ENCODE assay signal across 23 cellular contexts in the genomic region with DNA sequence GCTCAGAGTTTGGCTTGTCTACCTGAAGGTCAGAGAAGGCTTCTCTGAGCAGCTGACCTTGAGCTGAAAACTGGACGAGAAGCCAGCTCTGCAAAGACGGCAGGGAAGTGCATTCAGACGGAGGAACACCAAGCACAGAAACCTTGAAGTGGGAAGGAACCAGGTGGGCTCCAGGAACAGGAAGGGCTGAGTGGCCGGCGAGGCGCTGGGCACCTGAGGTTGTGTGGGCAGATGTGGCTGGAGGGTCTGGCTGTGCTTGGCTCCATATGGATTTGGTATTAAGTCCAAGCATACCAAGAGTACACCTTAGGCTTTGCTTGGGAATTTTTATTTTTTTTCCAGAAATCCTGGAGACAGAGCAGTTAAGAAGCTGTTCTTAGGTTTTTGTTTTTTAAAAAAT.
A peak's percentile ranks its signal among the peaks of the same experiment; 100 is the strongest.
DNase-seq lines count a peak whose midpoint lies in the region; FAIRE-seq and TF ChIP-seq lines count a peak whose summit lies in the region.
"Had no signal": no experiment of that assay in that cellular context is flagged by ENCODE, and none has a peak within 500 bp of the region (broad histone marks: within the 10 kb centered on the region; RNA-seq: fewer than 3 reads in every experiment).

No MANE protein-coding gene starts in this region.

- H2BK5ac ChIP-seq in H9 (ENCODE audit: insufficient read length, low read length): no peak overlapping the region
- no peak overlapping the region for H2BK5ac ChIP-seq in trophoblast cell (ENCODE audit: low read depth, low read length, poor library complexity)

- H4K5ac ChIP-seq in H9 (ENCODE audit: insufficient read length, low read depth, low read length): no peak overlapping the region

- no CpG with 5 or more reads among the region's 6 CpGs for WGBS in H9 (ENCODE audit: extremely low coverage, insufficient read length, low lambda C conversion rate)
- no CpG with 5 or more reads among the region's 6 CpGs for WGBS in trophoblast cell (ENCODE audit: extremely low coverage, insufficient coverage, insufficient read length)

- H3K23me2 ChIP-seq in H9 (ENCODE audit: insufficient read length, low read depth, low read length, poor library complexity, severe bottlenecking): no peaks in the 10 kb centered on the region

- no peak overlapping the region for H3K4me2 ChIP-seq in H9 (ENCODE audit: insufficient read depth, insufficient read length, low read length)
- no peak overlapping the region for H3K4me2 ChIP-seq in astrocyte (ENCODE audit: low read length)
- no peak overlapping the region for H3K4me2 ChIP-seq in trophoblast cell (ENCODE audit: low read length)

- H2BK15ac ChIP-seq in H9 (ENCODE audit: low read depth, low read length): 0 out of 2 replicates have a peak overlapping the region, but pooled peaks have one; percentile 77

- H2BK12ac ChIP-seq in H9 (ENCODE audit: insufficient read length, low read depth, low read length) (peak overlapping the region; percentile 6), trophoblast cell (ENCODE audit: low read length) (peak overlapping the region; percentile 5)

- H3K4me1 Mint-ChIP-seq in H9 (peaks cover 15 to 22% of the 10 kb centered on the region in 2 experiments), astrocyte (ENCODE audit: low read depth, unreplicated experiment) (peaks cover 27% of the 10 kb centered on the region)
- peaks cover 10 to 23% (median 23%) of the 10 kb centered on the region in 3 donors for H3K4me1 Mint-ChIP-seq in CD8-positive, alpha-beta memory T cell
- H3K4me1 Mint-ChIP-seq: stimulated activated memory B cell treated with anti-CD40 and anti-IgM and Interleukin-4, amounts not matched to agents 10 μg/mL and 1 μg/mL and 100 μg/mL, for 72 hours had no signal

- H3K14ac ChIP-seq in H9 (ENCODE audit: insufficient read depth, low read length): peak overlapping the region; percentile 26
- no peak overlapping the region for H3K14ac ChIP-seq in trophoblast cell (ENCODE audit: low read length)

- FAIRE-seq in astrocyte (lab: Jason Lieb, UNC): no peak
- FAIRE-seq: GM12878 had no signal

- H3T11ph ChIP-seq in H9 (ENCODE audit: low read length): no peak overlapping the region

- H3K56ac ChIP-seq in H9 (ENCODE audit: insufficient read length, low read depth, low read length): no peak overlapping the region

- H3K9ac ChIP-seq in H9 (ENCODE audit: extremely low read depth, insufficient read length, low read length): no peak overlapping the region
- H3K9ac ChIP-seq in astrocyte (ENCODE audit: low read length): peak overlapping the region; percentile 47
- H3K9ac ChIP-seq in trophoblast cell (ENCODE audit: low read length): no peak overlapping the region

- TF ChIP-seq CTCF in H9 (conservative IDR thresholded peaks at IDR 0.05) (no peak), astrocyte (IDR thresholded peaks at IDR 0.05; ENCODE audit: insufficient read depth, low read depth, low read length) (no peak)

- H3K79me1 ChIP-seq in H9 (ENCODE audit: insufficient read depth, low read depth, low read length, poor library complexity, severe bottlenecking) (no peaks in the 10 kb centered on the region), trophoblast cell (ENCODE audit: low read length) (peaks cover 7% of the 10 kb centered on the region)

- no peak overlapping the region for H4K8ac ChIP-seq in H9 (replicated peaks; ENCODE audit: insufficient read length, low read depth, low read length)
- no peak overlapping the region for H4K8ac ChIP-seq in trophoblast cell (ENCODE audit: low read depth, low read length)

- POLR2A ChIA-PET in CD8-positive, alpha-beta memory T cell (lab: Charles Lee): no interaction called here

- H3K27ac Mint-ChIP-seq in H9 (no peak overlapping the region; a peak in 1 of 7 replicates), astrocyte (ENCODE audit: unreplicated experiment) (peak overlapping the region; percentile 79)
- H3K27ac Mint-ChIP-seq in CD8-positive, alpha-beta memory T cell: peak overlapping the region in 1 of 8 donors; percentile 89
- H3K27ac Mint-ChIP-seq: activated CD4-positive, alpha-beta T cell treated with anti-CD3 and anti-CD28 coated beads for 36 hours; natural killer cell; stimulated activated memory B cell treated with anti-CD40 and anti-IgM and Interleukin-4, amounts not matched to agents 10 μg/mL and 1 μg/mL and 100 μg/mL, for 72 hours had no signal

- DNase-seq in H9 (no peak), astrocyte (ENCODE audit: low read depth) (no peak), islet precursor cell (peak; percentile 64), trophoblast cell (no peak), anterior cingulate cortex (lab: John Stamatoyannopoulos, UW) (no peak), HT-29 (ENCODE audit: low spot score) (no peak)
- DNase-seq in effector CD4-positive, alpha-beta T cell: no peak
- no peak for DNase-seq in CD8-positive, alpha-beta memory T cell
- DNase-seq: activated CD4-positive, alpha-beta T cell treated with anti-CD3 and anti-CD28 coated beads for 36 hours; activated CD8-positive, alpha-beta memory T cell treated with anti-CD3 and anti-CD28 coated beads for 24 hours; activated naive CD4-positive, alpha-beta T cell; activated T-cell treated with anti-CD3 and anti-CD28 coated beads, Interleukin-2, amount 50 U/mL, for 4 hours; amniotic stem cell; DMS79 treated with DMSO at 0.1 percent for 48 hours; gastrocnemius medialis; Kasumi-1; natural killer cell; NCI-H187; NCI-H69; SHP77; stimulated activated CD4-positive, alpha-beta T cell treated with anti-CD3 and anti-CD28 coated beads, Interleukin-2, amount 100 ng/mL, for 24 hours had no signal

- H3K27me3 ChIP-seq in H9 (ENCODE audit: insufficient read depth, low read length) (no peaks in the 10 kb centered on the region), astrocyte (ENCODE audit: insufficient read depth, low read length) (no peaks in the 10 kb centered on the region), trophoblast cell (ENCODE audit: insufficient read depth, low read length) (no peaks in the 10 kb centered on the region)
- H3K27me3 ChIP-seq in CD8-positive, alpha-beta memory T cell (ENCODE audit: insufficient read depth, low read length, poor library complexity, severe bottlenecking): no peaks in the 10 kb centered on the region
- H3K27me3 ChIP-seq: gastrocnemius medialis had no signal

- H3K23ac ChIP-seq in H9 (ENCODE audit: insufficient read length, low read depth, low read length) (no peak overlapping the region), trophoblast cell (ENCODE audit: low read length) (no peak overlapping the region)

- no peak overlapping the region for H2AK5ac ChIP-seq in H9 (ENCODE audit: insufficient read length, low read length)
- no peak overlapping the region for H2AK5ac ChIP-seq in trophoblast cell (ENCODE audit: low read length)

- no peak overlapping the region for H3K4ac ChIP-seq in H9 (ENCODE audit: low read depth, low read length)
- H3K4ac ChIP-seq in trophoblast cell (ENCODE audit: low read depth, low read length): no peak overlapping the region

- H3K4me3 Mint-ChIP-seq in H9: no peak overlapping the region
- H3K4me3 Mint-ChIP-seq in astrocyte (ENCODE audit: unreplicated experiment): no peak overlapping the region
- H3K4me3 Mint-ChIP-seq in CD8-positive, alpha-beta memory T cell: peak overlapping the region in 1 of 7 donors; percentile 37
- H3K4me3 Mint-ChIP-seq: activated CD4-positive, alpha-beta T cell treated with anti-CD3 and anti-CD28 coated beads for 36 hours; activated T-cell treated with anti-CD3 and anti-CD28 coated beads, Interleukin-2, amount 50 U/mL, for 4 hours; natural killer cell; stimulated activated memory B cell treated with anti-CD40 and anti-IgM and Interleukin-4, amounts not matched to agents 10 μg/mL and 1 μg/mL and 100 μg/mL, for 72 hours had no signal

- no peaks in the 10 kb centered on the region for H3K36me3 Mint-ChIP-seq in H9 (ENCODE audit: insufficient read depth in 1 of 3, low read depth in 3 of 3)
- peaks cover 4% of the 10 kb centered on the region for H3K36me3 Mint-ChIP-seq in astrocyte (ENCODE audit: low read depth, unreplicated experiment)
- H3K36me3 Mint-ChIP-seq in CD8-positive, alpha-beta memory T cell: peaks cover 0 to 5% (median 0%) of the 10 kb centered on the region in 3 donors
- H3K36me3 Mint-ChIP-seq: natural killer cell had no signal

- H3K36me3 ChIP-seq in astrocyte (ENCODE audit: insufficient read depth, low read length) (no peaks in the 10 kb centered on the region), trophoblast cell (ENCODE audit: control insufficient read depth in 1 of 2, insufficient read depth in 2 of 2, low read length in 2 of 2) (no peaks in the 10 kb centered on the region)
- H3K36me3 ChIP-seq in CD8-positive, alpha-beta memory T cell (ENCODE audit: insufficient read depth, low read length): no peaks in the 10 kb centered on the region
- H3K36me3 ChIP-seq: gastrocnemius medialis had no signal

- CTCF ChIA-PET in CD8-positive, alpha-beta memory T cell (lab: Charles Lee): interaction anchor here (2.7 kb wide), 1 partner anchor 33 kb away, joined by 7 read pairs; no protein-coding TSS in a partner anchor

- H3K79me2 ChIP-seq in H9 (ENCODE audit: insufficient read depth, low read length) (no peaks in the 10 kb centered on the region), astrocyte (ENCODE audit: insufficient read depth, low read length) (no peaks in the 10 kb centered on the region), trophoblast cell (ENCODE audit: control insufficient read depth, insufficient read depth, low read length, poor library complexity) (no peaks in the 10 kb centered on the region)

- no peak overlapping the region for H2BK20ac ChIP-seq in H9 (ENCODE audit: low read depth, low read length, poor library complexity, severe bottlenecking)

- no peak overlapping the region for H4K12ac ChIP-seq in trophoblast cell (ENCODE audit: low read depth, low read length)

- H2BK120ac ChIP-seq in H9 (ENCODE audit: low read depth, low read length, poor library complexity, severe bottlenecking): no peak overlapping the region
- peak overlapping the region; percentile 2 for H2BK120ac ChIP-seq in trophoblast cell (ENCODE audit: insufficient read depth, low read length, poor library complexity)

- no peaks in the 10 kb centered on the region for H3K4me1 ChIP-seq in H9 (ENCODE audit: insufficient read depth, low read length)
- H3K4me1 ChIP-seq in astrocyte (ENCODE audit: insufficient read depth, low read length): peaks cover 36% of the 10 kb centered on the region
- H3K4me1 ChIP-seq in trophoblast cell (ENCODE audit: control insufficient read depth in 1 of 2, insufficient read depth in 2 of 2, low read length in 2 of 2): peaks cover 14 to 16% of the 10 kb centered on the region in 2 experiments
- H3K4me1 ChIP-seq in CD8-positive, alpha-beta memory T cell (ENCODE audit: insufficient read depth, low read length): peaks cover 6% of the 10 kb centered on the region

- H3K18ac ChIP-seq in H9 (ENCODE audit: insufficient read length, low read depth, low read length) (no peak overlapping the region), trophoblast cell (ENCODE audit: low read length) (peak overlapping the region; percentile 48)

- H3K27ac ChIP-seq in H9 (ENCODE audit: insufficient read length, low read depth, low read length) (no peak overlapping the region), astrocyte (ENCODE audit: low read depth, low read length) (no peak overlapping the region), trophoblast cell (ENCODE audit: low read depth, low read length) (no peak overlapping the region)
- no peak overlapping the region for H3K27ac ChIP-seq in CD8-positive, alpha-beta memory T cell (ENCODE audit: low read depth, low read length)
- H3K27ac ChIP-seq: gastrocnemius medialis had no signal

- no peaks in the 10 kb centered on the region for H3K9me3 ChIP-seq in H9 (ENCODE audit: control insufficient read depth, low read depth, low read length)
- H3K9me3 ChIP-seq in astrocyte (ENCODE audit: insufficient read depth, low read depth, low read length): no peaks in the 10 kb centered on the region
- H3K9me3 ChIP-seq in trophoblast cell (ENCODE audit: insufficient read depth, low read depth, low read length): no peaks in the 10 kb centered on the region
- H3K9me3 ChIP-seq in CD8-positive, alpha-beta memory T cell (ENCODE audit: low read length): no peaks in the 10 kb centered on the region
- H3K9me3 ChIP-seq: gastrocnemius medialis had no signal

- H4K20me1 ChIP-seq in H9 (ENCODE audit: control insufficient read depth, insufficient read depth, insufficient read length) (no peaks in the 10 kb centered on the region), astrocyte (ENCODE audit: insufficient read depth, low read length) (no peaks in the 10 kb centered on the region)

- H3K9me3 Mint-ChIP-seq in H9: no peaks in the 10 kb centered on the region; a peak in 1 of 5 replicates
- peaks cover 10% of the 10 kb centered on the region for H3K9me3 Mint-ChIP-seq in astrocyte (ENCODE audit: unreplicated experiment)
- H3K9me3 Mint-ChIP-seq in CD8-positive, alpha-beta memory T cell: no peaks in the 10 kb centered on the region
- H3K9me3 Mint-ChIP-seq: activated T-cell treated with anti-CD3 and anti-CD28 coated beads, Interleukin-2, amount 50 U/mL, for 4 hours; natural killer cell had no signal

- H3K27me3 Mint-ChIP-seq in H9 (ENCODE audit: low read depth) (peaks cover 10% of the 10 kb centered on the region), astrocyte (ENCODE audit: low read depth, unreplicated experiment) (no peaks in the 10 kb centered on the region)
- H3K27me3 Mint-ChIP-seq in CD8-positive, alpha-beta memory T cell: peaks cover 2 to 10% of the 10 kb centered on the region in 2 donors
- H3K27me3 Mint-ChIP-seq: activated CD4-positive, alpha-beta T cell treated with anti-CD3 and anti-CD28 coated beads for 36 hours had no signal

- no peak overlapping the region for H2AFZ ChIP-seq in H9 (ENCODE audit: low read length)
- peak overlapping the region; percentile 38 for H2AFZ ChIP-seq in astrocyte (ENCODE audit: low read depth, low read length)
- H2AFZ ChIP-seq in trophoblast cell (ENCODE audit: insufficient read depth, low read length, poor library complexity): no peak overlapping the region

- H3K4me3 ChIP-seq in astrocyte (ENCODE audit: insufficient read depth, low read depth, low read length) (no peak overlapping the region), trophoblast cell (ENCODE audit: low read depth, low read length) (no peak overlapping the region)
- no peak overlapping the region for H3K4me3 ChIP-seq in CD8-positive, alpha-beta memory T cell (ENCODE audit: low read length)
- H3K4me3 ChIP-seq: gastrocnemius medialis, GM12878 had no signal

- H4K91ac ChIP-seq in H9 (ENCODE audit: insufficient read length, low read depth, low read length) (no peak overlapping the region), trophoblast cell (ENCODE audit: low read depth, low read length) (peak overlapping the region; percentile 28)
